15 cellular contexts compared by ENCODE assay signal in genomic region chr7:47785923-47786556, GRCh38.
DNase-seq lines count a peak whose midpoint lies in the region; ATAC-seq, FAIRE-seq and TF ChIP-seq lines count a peak whose summit lies in the region.
"Had no signal": no experiment of that assay in that cellular context is flagged by ENCODE, and none has a peak within 500 bp of the region (broad histone marks: within the 10 kb centered on the region; RNA-seq: fewer than 3 reads in every experiment).

No MANE protein-coding gene starts in this region.

- ATAC-seq in right cardiac atrium (no peak), HG03159 (IDR thresholded peaks at IDR 0.05; ENCODE audit: unreplicated experiment) (no peak)

- H3K9me3 ChIP-seq in left ventricle myocardium inferior (replicated peaks) (no peaks in the 10 kb centered on the region), right cardiac atrium (ENCODE audit: control insufficient read depth, low read length) (no peaks in the 10 kb centered on the region), esophagus (ENCODE audit: control insufficient read depth in 2 of 2, insufficient read depth in 1 of 2, low read depth in 1 of 2, low read length in 1 of 2) (no peaks in the 10 kb centered on the region), osteoblast (ENCODE audit: low read depth, low read length) (no peaks in the 10 kb centered on the region), vagina (no peaks in the 10 kb centered on the region), small intestine (ENCODE audit: control insufficient read depth, low read depth) (no peaks in the 10 kb centered on the region)
- H3K9me3 ChIP-seq: heart right ventricle had no signal

- TF ChIP-seq CTCF in left ventricle myocardium inferior (IDR thresholded peaks at IDR 0.05; ENCODE audit: borderline replicate concordance) (no peak), osteoblast (IDR thresholded peaks at IDR 0.05; ENCODE audit: extremely low read depth, low read depth, low read length) (no peak), vagina (IDR thresholded peaks at IDR 0.05) (no peak)

- no peak overlapping the region for H2AFZ ChIP-seq in osteoblast (ENCODE audit: low read length)

- H4K20me1 ChIP-seq in osteoblast (ENCODE audit: insufficient read depth, low read length), result no peaks in the 10 kb centered on the region

- H3K4me3 ChIP-seq in left ventricle myocardium inferior (no peak overlapping the region), right cardiac atrium (ENCODE audit: low read length) (no peak overlapping the region), esophagus (ENCODE audit: low read depth in 1 of 2, low read length in 2 of 2) (no peak overlapping the region), osteoblast (ENCODE audit: insufficient read depth, low read length) (peak overlapping the region; percentile 10), vagina (no peak overlapping the region), small intestine (ENCODE audit: low read depth in 1 of 2, low read length in 2 of 2) (no peak overlapping the region)
- H3K4me3 ChIP-seq: heart right ventricle had no signal

- H3K79me2 ChIP-seq in osteoblast (ENCODE audit: insufficient read depth, low read length), result no peaks in the 10 kb centered on the region

- H3K36me3 ChIP-seq in left ventricle myocardium inferior, result no peaks in the 10 kb centered on the region
- no peaks in the 10 kb centered on the region for H3K36me3 ChIP-seq in esophagus (ENCODE audit: control insufficient read depth in 2 of 2, insufficient read depth in 2 of 2, low read length in 1 of 2)
- no peaks in the 10 kb centered on the region for H3K36me3 ChIP-seq in osteoblast (ENCODE audit: insufficient read depth, low read length)
- no peaks in the 10 kb centered on the region for H3K36me3 ChIP-seq in vagina
- no peaks in the 10 kb centered on the region for H3K36me3 ChIP-seq in small intestine (ENCODE audit: control insufficient read depth in 2 of 2, insufficient read depth in 2 of 2, low read length in 2 of 2)
- H3K36me3 ChIP-seq: heart right ventricle had no signal

- WGBS in right cardiac atrium, result 95% methylated on average over 8 of the region's 8 CpGs
- 83 to 85% methylated on average over 8 of the region's 8 CpGs for WGBS in esophagus, 2 donors
- WGBS in small intestine, 3 donors, result 92 to 96% (median 92%) methylated on average over 8 of the region's 8 CpGs

- TF ChIP-seq POLR2A in vagina (IDR thresholded peaks at IDR 0.05), result no peak

- H3K4me1 ChIP-seq in left ventricle myocardium inferior (peaks cover 16% of the 10 kb centered on the region), right cardiac atrium (ENCODE audit: control insufficient read depth, insufficient read depth, low read length) (no peaks in the 10 kb centered on the region), esophagus (ENCODE audit: control insufficient read depth in 2 of 2, insufficient read depth in 2 of 2, low read length in 1 of 2) (peaks cover 0 to 2% of the 10 kb centered on the region in 2 donors), osteoblast (ENCODE audit: insufficient read depth, low read length) (peaks cover 59% of the 10 kb centered on the region), vagina (peaks cover 40% of the 10 kb centered on the region), small intestine (ENCODE audit: control insufficient read depth in 2 of 2, insufficient read depth in 1 of 2, low read depth in 1 of 2, low read length in 1 of 2) (no peaks in the 10 kb centered on the region)

- intact Hi-C loops in left ventricle myocardium inferior (cut with micrococcal nuclease), result no loop called here
- intact Hi-C loops in right cardiac atrium (cut with DNase I), result no loop called here
- intact Hi-C loops in vagina (cut with DNase I), result loop anchor here (1.0 kb wide), 1 partner anchor 213 kb away; no protein-coding TSS in a partner anchor

- FAIRE-seq in small intestine (lab: Jason Lieb, UNC), result no peak

- H3K27me3 ChIP-seq in left ventricle myocardium inferior (ENCODE audit: low read depth), result no peaks in the 10 kb centered on the region
- H3K27me3 ChIP-seq in right cardiac atrium (ENCODE audit: control insufficient read depth, insufficient read depth), result no peaks in the 10 kb centered on the region
- peaks cover 0 to 3% of the 10 kb centered on the region in 2 donors for H3K27me3 ChIP-seq in esophagus (ENCODE audit: control insufficient read depth in 1 of 2, insufficient read depth in 2 of 2, low read length in 2 of 2)
- H3K27me3 ChIP-seq in osteoblast (ENCODE audit: insufficient read depth, low read length), result no peaks in the 10 kb centered on the region
- H3K27me3 ChIP-seq in vagina, result no peaks in the 10 kb centered on the region
- no peaks in the 10 kb centered on the region for H3K27me3 ChIP-seq in small intestine (ENCODE audit: control insufficient read depth in 2 of 2, insufficient read depth in 2 of 2, low read length in 2 of 2)
- H3K27me3 ChIP-seq: heart right ventricle had no signal

- H3K4me2 ChIP-seq in osteoblast (ENCODE audit: insufficient read depth, low read length), result peak overlapping the region; percentile 50

- H3K27ac ChIP-seq in left ventricle myocardium inferior (replicated peaks), result peak overlapping the region; percentile 21
- no peak overlapping the region for H3K27ac ChIP-seq in right cardiac atrium (ENCODE audit: low read length)
- peak overlapping the region; percentile 17 to 57 for H3K27ac ChIP-seq in esophagus (ENCODE audit: low read depth in 2 of 2, low read length in 1 of 2)
- H3K27ac ChIP-seq in osteoblast (ENCODE audit: low read depth, low read length), result peak overlapping the region; percentile 99
- H3K27ac ChIP-seq in vagina, result peak overlapping the region; percentile 82
- H3K27ac ChIP-seq in small intestine (ENCODE audit: low read depth in 1 of 2, low read length in 1 of 2), result peak overlapping the region in 1 of 2 donors; percentile 81
- H3K27ac ChIP-seq: 22Rv1 had no signal

- no peak for DNase-seq in left ventricle myocardium inferior
- DNase-seq in right cardiac atrium, result no peak
- DNase-seq in osteoblast (ENCODE audit: insufficient read length, low spot score, missing footprints), result no peak
- no peak for DNase-seq in vagina (ENCODE audit: extremely low spot score in 2 of 2)
- no peak for DNase-seq in small intestine
- no peak for DNase-seq in NCI-H2196 treated with DMSO at 0.1 percent for 48 hours (lab: John Stamatoyannopoulos, UW; ENCODE audit: unreplicated experiment)
- DNase-seq: activated CD8-positive, alpha-beta memory T cell treated with anti-CD3 and anti-CD28 coated beads, Interleukin-2, amount 50 U/mL, for 4 hours; CD8-positive, alpha-beta memory T cell; NCI-H146; NCI-H526; posterior cingulate gyrus had no signal
